In genomic region chr7:36657031-36657660, GRCh38 we compare ENCODE assay signal across 1 cellular context.
TF ChIP-seq lines count a peak whose summit lies in the region.

No MANE protein-coding gene starts in this region.

TF ChIP-seq in K562, 482 proteins besides CTCF, POLR2A, EP300 and RAD21 (continued from another document):
- TF ChIP-seq, protein P1, sequence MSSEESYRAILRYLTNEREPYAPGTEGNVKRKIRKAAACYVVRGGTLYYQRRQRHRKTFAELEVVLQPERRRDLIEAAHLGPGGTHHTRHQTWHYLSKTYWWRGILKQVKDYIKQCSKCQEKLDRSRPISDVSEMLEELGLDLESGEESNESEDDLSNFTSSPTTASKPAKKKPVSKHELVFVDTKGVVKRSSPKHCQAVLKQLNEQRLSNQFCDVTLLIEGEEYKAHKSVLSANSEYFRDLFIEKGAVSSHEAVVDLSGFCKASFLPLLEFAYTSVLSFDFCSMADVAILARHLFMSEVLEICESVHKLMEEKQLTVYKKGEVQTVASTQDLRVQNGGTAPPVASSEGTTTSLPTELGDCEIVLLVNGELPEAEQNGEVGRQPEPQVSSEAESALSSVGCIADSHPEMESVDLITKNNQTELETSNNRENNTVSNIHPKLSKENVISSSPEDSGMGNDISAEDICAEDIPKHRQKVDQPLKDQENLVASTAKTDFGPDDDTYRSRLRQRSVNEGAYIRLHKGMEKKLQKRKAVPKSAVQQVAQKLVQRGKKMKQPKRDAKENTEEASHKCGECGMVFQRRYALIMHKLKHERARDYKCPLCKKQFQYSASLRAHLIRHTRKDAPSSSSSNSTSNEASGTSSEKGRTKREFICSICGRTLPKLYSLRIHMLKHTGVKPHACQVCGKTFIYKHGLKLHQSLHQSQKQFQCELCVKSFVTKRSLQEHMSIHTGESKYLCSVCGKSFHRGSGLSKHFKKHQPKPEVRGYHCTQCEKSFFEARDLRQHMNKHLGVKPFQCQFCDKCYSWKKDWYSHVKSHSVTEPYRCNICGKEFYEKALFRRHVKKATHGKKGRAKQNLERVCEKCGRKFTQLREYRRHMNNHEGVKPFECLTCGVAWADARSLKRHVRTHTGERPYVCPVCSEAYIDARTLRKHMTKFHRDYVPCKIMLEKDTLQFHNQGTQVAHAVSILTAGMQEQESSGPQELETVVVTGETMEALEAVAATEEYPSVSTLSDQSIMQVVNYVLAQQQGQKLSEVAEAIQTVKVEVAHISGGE (CRISPR knock-in tag; IDR thresholded peaks at IDR 0.05): no peak
- TF ChIP-seq NFIX (CRISPR knock-in tag; IDR thresholded peaks at IDR 0.05; ENCODE audit: low read depth) (no peak), HDAC2 (IDR thresholded peaks at IDR 0.05) (no peak), ASH1L (IDR thresholded peaks at IDR 0.05; ENCODE audit: borderline replicate concordance, low read depth, partially characterized antibody) (no peak), COPS2 (conservative IDR thresholded peaks at IDR 0.05) (no peak), NFXL1 (CRISPR knock-in tag; IDR thresholded peaks at IDR 0.05) (no peak), ESRRA (IDR thresholded peaks at IDR 0.05; ENCODE audit: borderline replicate concordance, low read depth) (no peak), BRD9 (IDR thresholded peaks at IDR 0.05; ENCODE audit: low read depth, partially characterized antibody) (no peak), ETV5 (CRISPR knock-in tag; IDR thresholded peaks at IDR 0.05; ENCODE audit: low read depth) (no peak), SMAD3 (CRISPR knock-in tag; conservative IDR thresholded peaks at IDR 0.05) (no peak), SMARCB1 (IDR thresholded peaks at IDR 0.05; ENCODE audit: insufficient read length, low read depth) (no peak), KLF13 (tag; IDR thresholded peaks at IDR 0.05; ENCODE audit: borderline replicate concordance, low read depth) (no peak), BDP1 (IDR thresholded peaks at IDR 0.05; ENCODE audit: insufficient read depth, insufficient read length) (no peak)
- TF ChIP-seq, protein P2, sequence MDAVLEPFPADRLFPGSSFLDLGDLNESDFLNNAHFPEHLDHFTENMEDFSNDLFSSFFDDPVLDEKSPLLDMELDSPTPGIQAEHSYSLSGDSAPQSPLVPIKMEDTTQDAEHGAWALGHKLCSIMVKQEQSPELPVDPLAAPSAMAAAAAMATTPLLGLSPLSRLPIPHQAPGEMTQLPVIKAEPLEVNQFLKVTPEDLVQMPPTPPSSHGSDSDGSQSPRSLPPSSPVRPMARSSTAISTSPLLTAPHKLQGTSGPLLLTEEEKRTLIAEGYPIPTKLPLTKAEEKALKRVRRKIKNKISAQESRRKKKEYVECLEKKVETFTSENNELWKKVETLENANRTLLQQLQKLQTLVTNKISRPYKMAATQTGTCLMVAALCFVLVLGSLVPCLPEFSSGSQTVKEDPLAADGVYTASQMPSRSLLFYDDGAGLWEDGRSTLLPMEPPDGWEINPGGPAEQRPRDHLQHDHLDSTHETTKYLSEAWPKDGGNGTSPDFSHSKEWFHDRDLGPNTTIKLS (IDR thresholded peaks at IDR 0.05; ENCODE audit: borderline replicate concordance, low read depth): no peak
- TF ChIP-seq, protein P3, sequence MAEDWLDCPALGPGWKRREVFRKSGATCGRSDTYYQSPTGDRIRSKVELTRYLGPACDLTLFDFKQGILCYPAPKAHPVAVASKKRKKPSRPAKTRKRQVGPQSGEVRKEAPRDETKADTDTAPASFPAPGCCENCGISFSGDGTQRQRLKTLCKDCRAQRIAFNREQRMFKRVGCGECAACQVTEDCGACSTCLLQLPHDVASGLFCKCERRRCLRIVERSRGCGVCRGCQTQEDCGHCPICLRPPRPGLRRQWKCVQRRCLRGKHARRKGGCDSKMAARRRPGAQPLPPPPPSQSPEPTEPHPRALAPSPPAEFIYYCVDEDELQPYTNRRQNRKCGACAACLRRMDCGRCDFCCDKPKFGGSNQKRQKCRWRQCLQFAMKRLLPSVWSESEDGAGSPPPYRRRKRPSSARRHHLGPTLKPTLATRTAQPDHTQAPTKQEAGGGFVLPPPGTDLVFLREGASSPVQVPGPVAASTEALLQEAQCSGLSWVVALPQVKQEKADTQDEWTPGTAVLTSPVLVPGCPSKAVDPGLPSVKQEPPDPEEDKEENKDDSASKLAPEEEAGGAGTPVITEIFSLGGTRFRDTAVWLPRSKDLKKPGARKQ (CRISPR knock-in tag; IDR thresholded peaks at IDR 0.05): no peak
